In genomic region chr6:136971609-136972008, GRCh38 we compare ENCODE assay signal across 40 cellular contexts. TPM values are rescaled to one million over a fixed set of nuclear protein-coding genes. Genes with fewer than 3 reads are reported as not detected.
"Had no signal": no experiment of that assay in that cellular context is flagged by ENCODE, and none has a peak within 500 bp of the region (broad histone marks: within the 10 kb centered on the region; RNA-seq: fewer than 3 reads in every experiment).

No MANE protein-coding gene starts in this region.

- H3K36me3 Mint-ChIP-seq: activated naive CD4-positive, alpha-beta T cell treated with anti-CD3 and anti-CD28 coated beads, Interleukin-2, amount 10 ng/mL, durations not matched to agents 7 days and 5 days; activated naive CD4-positive, alpha-beta T cell treated with anti-CD3 and anti-CD28 coated beads, Interleukin-2, amount 50 U/mL, for 24 hours; activated naive CD4-positive, alpha-beta T cell treated with anti-CD3 and anti-CD28 coated beads, Interleukin-2, amount 50 U/mL, for 72 hours; activated naive CD8-positive, alpha-beta T cell; activated naive CD8-positive, alpha-beta T cell treated with anti-CD3 and anti-CD28 coated beads for 36 hours; activated naive CD8-positive, alpha-beta T cell treated with anti-CD3 and anti-CD28 coated beads, Interleukin-2, amount 10 ng/mL, durations not matched to agents 7 days and 5 days; brain had no signal

- H3K4me3 ChIP-seq: adrenal gland, ascending aorta, body of pancreas, breast epithelium, cardiac muscle cell had no signal

- DNase-seq: activated effector memory CD4-positive, alpha-beta T cell treated with anti-CD3 and anti-CD28 coated beads, Interleukin-2, amount 50 U/mL, for 16 hours; activated effector memory CD4-positive, alpha-beta T cell treated with Interleukin-2 at 50 U/mL for 16 hours; activated gamma-delta T cell; activated gamma-delta T cell treated with Interleukin-2 at 50 U/mL for 16 hours; activated naive CD4-positive, alpha-beta T cell; activated naive CD4-positive, alpha-beta T cell treated with anti-CD3 and anti-CD28 coated beads for 36 hours; activated naive CD4-positive, alpha-beta T cell treated with anti-CD3 and anti-CD28 coated beads, Interleukin-2, amount 10 ng/mL, durations not matched to agents 7 days and 5 days; activated naive CD4-positive, alpha-beta T cell treated with anti-CD3 and anti-CD28 coated beads, Interleukin-2, amount 50 U/mL, for 16 hours; activated naive CD4-positive, alpha-beta T cell treated with Interleukin-2 at 50 U/mL for 16 hours; activated naive CD8-positive, alpha-beta T cell treated with anti-CD3 and anti-CD28 coated beads for 36 hours; activated naive CD8-positive, alpha-beta T cell treated with anti-CD3 and anti-CD28 coated beads, Interleukin-2, amount 10 ng/mL, durations not matched to agents 7 days and 5 days; activated naive CD8-positive, alpha-beta T cell treated with anti-CD3 and anti-CD28 coated beads, Interleukin-2, amount 50 U/mL, for 24 hours; activated T-cell treated with anti-CD3 and anti-CD28 coated beads, Interleukin-2, amount 50 U/mL, for 4 hours; activated T-cell treated with anti-CD3 and anti-CD28 coated beads, Interleukin-2, amount 50 U/mL, for 48 hours; activated T-cell treated with anti-CD3 and anti-CD28 coated beads, Interleukin-2, amount 50 U/mL, for 72 hours; adrenal gland; amniotic stem cell; amygdala; anterior cingulate cortex; aorta; body of pancreas; brain microvascular endothelial cell; caudate nucleus; central memory CD4-positive, alpha-beta T cell; cerebellar nuclear complex had no signal

- H3K4me3 Mint-ChIP-seq: activated naive CD4-positive, alpha-beta T cell treated with anti-CD3 and anti-CD28 coated beads for 36 hours; activated naive CD4-positive, alpha-beta T cell treated with anti-CD3 and anti-CD28 coated beads, Interleukin-2, amount 10 ng/mL, durations not matched to agents 7 days and 5 days; activated naive CD4-positive, alpha-beta T cell treated with anti-CD3 and anti-CD28 coated beads, Interleukin-2, amount 50 U/mL, for 24 hours; activated naive CD8-positive, alpha-beta T cell; activated naive CD8-positive, alpha-beta T cell treated with anti-CD3 and anti-CD28 coated beads for 36 hours; activated naive CD8-positive, alpha-beta T cell treated with anti-CD3 and anti-CD28 coated beads, Interleukin-2, amount 10 ng/mL, durations not matched to agents 7 days and 5 days; activated naive CD8-positive, alpha-beta T cell treated with anti-CD3 and anti-CD28 coated beads, Interleukin-2, amount 50 U/mL, for 24 hours; activated T-cell treated with anti-CD3 and anti-CD28 coated beads, Interleukin-2, amount 50 U/mL, for 4 hours; activated T-cell treated with anti-CD3 and anti-CD28 coated beads, Interleukin-2, amount 50 U/mL, for 72 hours; activated T-helper 1 cell treated with anti-CD3 and anti-CD28 coated beads, Interleukin-12 subunit alpha, Interleukin-12 subunit beta, Interleukin-2, Interleukin-4 antibody, amounts not matched to agents 30 ng/mL and 10 ng/mL and 1 ng/mL, durations not matched to agents 14 hours and 24 hours and 36 hours; activated T-helper 17 cell treated with anti-CD3 and anti-CD28 coated beads, Interleukin-2, amount 50 U/mL, for 72 hours; brain; central memory CD8-positive, alpha-beta T cell had no signal

- H3K27ac ChIP-seq: adrenal gland, ascending aorta, body of pancreas, brain microvascular endothelial cell, breast epithelium, cardiac muscle cell had no signal

- H3K4me1 ChIP-seq: adrenal gland, ascending aorta, breast epithelium had no signal

- H3K27me3 ChIP-seq: adrenal gland, ascending aorta, body of pancreas, brain microvascular endothelial cell, breast epithelium, cardiac muscle cell had no signal

- ATAC-seq: activated naive CD4-positive, alpha-beta T cell treated with anti-CD3 and anti-CD28 coated beads, Interleukin-2, amount 50 U/mL, for 72 hours; activated naive CD8-positive, alpha-beta T cell treated with anti-CD3 and anti-CD28 coated beads, Interleukin-2, amount 50 U/mL, for 24 hours; activated T-cell treated with anti-CD3 and anti-CD28 coated beads, Interleukin-2, amount 50 U/mL, for 4 hours; activated T-cell treated with anti-CD3 and anti-CD28 coated beads, Interleukin-2, amount 50 U/mL, for 72 hours; activated T-helper 17 cell treated with anti-CD3 and anti-CD28 coated beads, Interleukin-2, amount 50 U/mL, for 72 hours; body of pancreas had no signal

- H3K9me3 ChIP-seq: adrenal gland, ascending aorta, body of pancreas, breast epithelium had no signal

- H3K27ac Mint-ChIP-seq: activated naive CD4-positive, alpha-beta T cell treated with anti-CD3 and anti-CD28 coated beads for 36 hours; activated naive CD4-positive, alpha-beta T cell treated with anti-CD3 and anti-CD28 coated beads, Interleukin-2, amount 10 ng/mL, durations not matched to agents 7 days and 5 days; activated naive CD4-positive, alpha-beta T cell treated with anti-CD3 and anti-CD28 coated beads, Interleukin-2, amount 50 U/mL, for 24 hours; activated naive CD4-positive, alpha-beta T cell treated with anti-CD3 and anti-CD28 coated beads, Interleukin-2, amount 50 U/mL, for 72 hours; activated naive CD8-positive, alpha-beta T cell; activated naive CD8-positive, alpha-beta T cell treated with anti-CD3 and anti-CD28 coated beads for 36 hours; activated naive CD8-positive, alpha-beta T cell treated with anti-CD3 and anti-CD28 coated beads, Interleukin-2, amount 10 ng/mL, durations not matched to agents 7 days and 5 days; activated naive CD8-positive, alpha-beta T cell treated with anti-CD3 and anti-CD28 coated beads, Interleukin-2, amount 50 U/mL, for 24 hours; activated T-cell treated with anti-CD3 and anti-CD28 coated beads, Interleukin-2, amount 50 U/mL, for 72 hours; activated T-helper 1 cell treated with anti-CD3 and anti-CD28 coated beads, Interleukin-12 subunit alpha, Interleukin-12 subunit beta, Interleukin-2, Interleukin-4 antibody, amounts not matched to agents 30 ng/mL and 10 ng/mL and 1 ng/mL, durations not matched to agents 14 hours and 24 hours and 36 hours; activated T-helper 17 cell treated with anti-CD3 and anti-CD28 coated beads, Interleukin-2, amount 50 U/mL, for 72 hours; activated T-helper 2 cell treated with anti-CD3 and anti-CD28 coated beads, Interferon-gamma antibody, Interleukin-2, Interleukin-4, amounts not matched to agents 10 μg/mL and 5 μg/mL and 100 μg/mL, durations not matched to agents 14 hours and 24 hours and 36 hours; brain had no signal

- H3K4me1 Mint-ChIP-seq: activated naive CD4-positive, alpha-beta T cell treated with anti-CD3 and anti-CD28 coated beads, Interleukin-2, amount 10 ng/mL, durations not matched to agents 7 days and 5 days; activated naive CD4-positive, alpha-beta T cell treated with anti-CD3 and anti-CD28 coated beads, Interleukin-2, amount 50 U/mL, for 24 hours; activated naive CD8-positive, alpha-beta T cell treated with anti-CD3 and anti-CD28 coated beads for 36 hours; activated naive CD8-positive, alpha-beta T cell treated with anti-CD3 and anti-CD28 coated beads, Interleukin-2, amount 50 U/mL, for 24 hours; activated T-helper 17 cell treated with anti-CD3 and anti-CD28 coated beads, Interleukin-2, amount 50 U/mL, for 72 hours; brain; central memory CD8-positive, alpha-beta T cell had no signal

- H3K36me3 ChIP-seq: adrenal gland, ascending aorta, brain microvascular endothelial cell, breast epithelium, cardiac muscle cell had no signal

- H3K9me3 Mint-ChIP-seq: activated naive CD4-positive, alpha-beta T cell treated with anti-CD3 and anti-CD28 coated beads for 36 hours; activated naive CD4-positive, alpha-beta T cell treated with anti-CD3 and anti-CD28 coated beads, Interleukin-2, amount 10 ng/mL, durations not matched to agents 7 days and 5 days; activated naive CD4-positive, alpha-beta T cell treated with anti-CD3 and anti-CD28 coated beads, Interleukin-2, amount 50 U/mL, for 24 hours; activated naive CD4-positive, alpha-beta T cell treated with anti-CD3 and anti-CD28 coated beads, Interleukin-2, amount 50 U/mL, for 72 hours; activated naive CD8-positive, alpha-beta T cell treated with anti-CD3 and anti-CD28 coated beads for 36 hours; activated naive CD8-positive, alpha-beta T cell treated with anti-CD3 and anti-CD28 coated beads, Interleukin-2, amount 10 ng/mL, durations not matched to agents 7 days and 5 days; activated naive CD8-positive, alpha-beta T cell treated with anti-CD3 and anti-CD28 coated beads, Interleukin-2, amount 50 U/mL, for 24 hours; activated T-cell treated with anti-CD3 and anti-CD28 coated beads, Interleukin-2, amount 50 U/mL, for 4 hours; activated T-cell treated with anti-CD3 and anti-CD28 coated beads, Interleukin-2, amount 50 U/mL, for 72 hours; activated T-helper 1 cell treated with anti-CD3 and anti-CD28 coated beads, Interleukin-12 subunit alpha, Interleukin-12 subunit beta, Interleukin-2, Interleukin-4 antibody, amounts not matched to agents 30 ng/mL and 10 ng/mL and 1 ng/mL, durations not matched to agents 14 hours and 24 hours and 36 hours; activated T-helper 17 cell treated with anti-CD3 and anti-CD28 coated beads, Interleukin-2, amount 50 U/mL, for 72 hours; activated T-helper 2 cell treated with anti-CD3 and anti-CD28 coated beads, Interferon-gamma antibody, Interleukin-2, Interleukin-4, amounts not matched to agents 10 μg/mL and 5 μg/mL and 100 μg/mL, durations not matched to agents 14 hours and 24 hours and 36 hours; central memory CD8-positive, alpha-beta T cell had no signal

RNA-seq across cellular contexts. Expression of gene SLC35D3, which starts 49.5 kb away (rescaled TPM):
- total RNA-seq: activated naive CD4-positive, alpha-beta T cell treated with anti-CD3 and anti-CD28 coated beads for 36 hours; activated naive CD4-positive, alpha-beta T cell treated with anti-CD3 and anti-CD28 coated beads, Interleukin-2, amount 50 U/mL, for 72 hours; activated naive CD8-positive, alpha-beta T cell treated with anti-CD3 and anti-CD28 coated beads for 36 hours; activated naive CD8-positive, alpha-beta T cell treated with anti-CD3 and anti-CD28 coated beads, Interleukin-2, amount 10 ng/mL, durations not matched to agents 7 days and 5 days; activated T-cell treated with anti-CD3 and anti-CD28 coated beads, Interleukin-2, amount 50 U/mL, for 4 hours; activated T-cell treated with anti-CD3 and anti-CD28 coated beads, Interleukin-2, amount 50 U/mL, for 72 hours; activated T-helper 1 cell treated with anti-CD3 and anti-CD28 coated beads, Interleukin-12 subunit alpha, Interleukin-12 subunit beta, Interleukin-2, Interleukin-4 antibody, amounts not matched to agents 30 ng/mL and 10 ng/mL and 1 ng/mL, durations not matched to agents 14 hours and 24 hours and 36 hours; activated T-helper 2 cell treated with anti-CD3 and anti-CD28 coated beads, Interferon-gamma antibody, Interleukin-2, Interleukin-4, amounts not matched to agents 10 μg/mL and 5 μg/mL and 100 μg/mL, durations not matched to agents 14 hours and 24 hours and 36 hours; aorta; ascending aorta; astrocyte; body of pancreas; breast epithelium; bronchial epithelial cell; cardiac septum; chondrocyte had no signal
- polyA plus RNA-seq: aorta had no signal
